Comparison of ENCODE assay signal across 17 cellular contexts in the genomic region with DNA sequence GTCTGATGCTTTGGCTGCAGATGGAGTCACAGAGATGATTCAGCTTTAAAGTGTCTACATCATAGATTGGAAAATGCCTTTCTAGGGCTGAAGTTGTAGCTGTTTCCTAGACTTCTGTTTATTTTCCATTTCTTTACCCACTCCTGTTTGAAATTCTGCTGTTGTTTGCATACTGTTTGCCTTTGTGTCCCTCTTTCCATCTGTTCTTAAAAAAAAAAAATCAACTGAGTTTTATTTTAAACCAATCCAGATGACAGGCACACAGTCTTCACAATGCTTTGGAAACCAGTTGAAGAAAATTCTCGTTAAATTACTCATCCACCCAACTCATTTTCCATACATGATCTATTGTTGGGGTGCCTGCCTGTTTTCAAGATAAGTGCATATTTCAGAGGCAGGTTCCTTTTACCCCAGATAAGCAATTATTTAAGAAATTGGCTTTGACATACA.
A peak's percentile ranks its signal among the peaks of the same experiment; 100 is the strongest.
DNase-seq lines count a peak whose midpoint lies in the region; ATAC-seq, FAIRE-seq and TF ChIP-seq lines count a peak whose summit lies in the region.
"Had no signal": no experiment of that assay in that cellular context is flagged by ENCODE, and none has a peak within 500 bp of the region (broad histone marks: within the 10 kb centered on the region; RNA-seq: fewer than 3 reads in every experiment).

No MANE protein-coding gene starts in this region.

- peaks cover 9% of the 10 kb centered on the region for H3K9me3 Mint-ChIP-seq in activated CD4-positive, alpha-beta T cell treated with anti-CD3 and anti-CD28 coated beads, Interleukin-2, amount 10 ng/mL, durations not matched to agents 24 days and 14 days
- H3K9me3 Mint-ChIP-seq in nephron progenitor cell = peaks cover 10% of the 10 kb centered on the region

- peaks cover 8% of the 10 kb centered on the region for H3K4me1 Mint-ChIP-seq in activated CD4-positive, alpha-beta T cell treated with anti-CD3 and anti-CD28 coated beads, Interleukin-2, amount 10 ng/mL, durations not matched to agents 24 days and 14 days
- H3K4me1 Mint-ChIP-seq in nephron progenitor cell = peaks cover 9% of the 10 kb centered on the region

- H2AFZ ChIP-seq in endothelial cell of umbilical vein (ENCODE audit: low read depth, low read length) = no peak overlapping the region

- no peak for TF ChIP-seq POLR2A in endothelial cell of umbilical vein (IDR thresholded peaks at IDR 0.05; ENCODE audit: low read depth, low read length)

- ATAC-seq in GM21526 (IDR thresholded peaks at IDR 0.05; ENCODE audit: low FRiP score, unreplicated experiment) = no peak
- no peak for ATAC-seq in GM21717 (IDR thresholded peaks at IDR 0.05; ENCODE audit: unreplicated experiment)

- H3K27me3 ChIP-seq in endothelial cell of umbilical vein (ENCODE audit: control insufficient read depth in 2 of 2, insufficient read depth in 2 of 2, low read length in 2 of 2) = no peaks in the 10 kb centered on the region
- H3K27me3 ChIP-seq: tibial nerve had no signal

- DNase-seq in activated CD4-positive, alpha-beta T cell treated with anti-CD3 and anti-CD28 coated beads, Interleukin-2, amount 10 ng/mL, durations not matched to agents 24 days and 14 days = no peak
- no peak for DNase-seq in activated CD4-positive, alpha-beta T cell treated with anti-CD3 and anti-CD28 coated beads, Interleukin-2, amount 50 U/mL, for 4 hours
- peak; percentile 54 for DNase-seq in RPMI7951 (ENCODE audit: low read depth)
- peak; percentile 20 for DNase-seq in endothelial cell of umbilical vein (ENCODE audit: low read depth, low spot score)
- no peak for DNase-seq in nephron progenitor cell
- no peak for DNase-seq in SIG-M5 treated with dmso at 0.1 percent for 504 hours (lab: John Stamatoyannopoulos, UW; ENCODE audit: unreplicated experiment)
- DNase-seq: 8988T, mammary epithelial cell, NCI-H1417, NCI-H446, occipital lobe, OCI-M1 had no signal

- H3K4me2 ChIP-seq in endothelial cell of umbilical vein (ENCODE audit: insufficient read depth, low read length) = no peak overlapping the region

- no peak overlapping the region for H3K4me3 ChIP-seq in endothelial cell of umbilical vein (replicated peaks in 1 of 3; ENCODE audit: insufficient read depth in 1 of 3, low read depth in 1 of 3, low read length in 3 of 3)
- H3K4me3 ChIP-seq: tibial nerve had no signal

- no peak overlapping the region for H3K9ac ChIP-seq in endothelial cell of umbilical vein (replicated peaks; ENCODE audit: extremely low read depth, insufficient read depth, low read length)

- no peak overlapping the region for H3K4me3 Mint-ChIP-seq in activated CD4-positive, alpha-beta T cell treated with anti-CD3 and anti-CD28 coated beads, Interleukin-2, amount 10 ng/mL, durations not matched to agents 24 days and 14 days
- no peak overlapping the region for H3K4me3 Mint-ChIP-seq in nephron progenitor cell
- H3K4me3 Mint-ChIP-seq: brain had no signal

- intact Hi-C loops in activated CD4-positive, alpha-beta T cell treated with anti-CD3 and anti-CD28 coated beads, Interleukin-2, amount 10 ng/mL, durations not matched to agents 24 days and 14 days (cut with micrococcal nuclease) = no loop called here
- intact Hi-C loops in endothelial cell of umbilical vein (cut with micrococcal nuclease) = no loop called here

- H3K27ac ChIP-seq in endothelial cell of umbilical vein (ENCODE audit: insufficient read depth, low read depth, low read length) = no peak overlapping the region
- H3K27ac ChIP-seq: epithelial cell of prostate had no signal

- CTCF ChIA-PET in endothelial cell of umbilical vein (lab: Charles Lee) = no interaction called here

- H3K9me1 ChIP-seq in endothelial cell of umbilical vein (replicated peaks; ENCODE audit: control insufficient read depth, extremely low read depth, insufficient read depth, low read length) = no peaks in the 10 kb centered on the region

- H3K4me1 ChIP-seq in endothelial cell of umbilical vein (ENCODE audit: control insufficient read depth, extremely low read depth, insufficient read depth, low read length) = no peaks in the 10 kb centered on the region

- no TSS peak for BruUV-seq in endothelial cell of umbilical vein (replicated peaks; lab: Mats Ljungman, UMichigan)

- peaks cover 4% of the 10 kb centered on the region for H3K36me3 Mint-ChIP-seq in activated CD4-positive, alpha-beta T cell treated with anti-CD3 and anti-CD28 coated beads, Interleukin-2, amount 10 ng/mL, durations not matched to agents 24 days and 14 days (ENCODE audit: low read depth)
- peaks cover 17% of the 10 kb centered on the region for H3K36me3 Mint-ChIP-seq in nephron progenitor cell (ENCODE audit: low read depth)

- dilution Hi-C loops in endothelial cell of umbilical vein (cut with MboI; ENCODE audit: extremely low pct_ligation_motif_present, low sequenced_read_pairs) = no loop called here

- no peaks in the 10 kb centered on the region for H4K20me1 ChIP-seq in endothelial cell of umbilical vein (replicated peaks; ENCODE audit: control insufficient read depth, extremely low read depth, insufficient read depth, low read length)

- TF ChIP-seq CTCF in endothelial cell of umbilical vein (IDR thresholded peaks at IDR 0.05; ENCODE audit: extremely low read depth in 1 of 2, insufficient read depth in 1 of 2, low read depth in 1 of 2, low read length in 2 of 2) (no peak), nephron progenitor cell (IDR thresholded peaks at IDR 0.05) (no peak)

- H3K79me2 ChIP-seq in endothelial cell of umbilical vein (ENCODE audit: control insufficient read depth, insufficient read depth, low read length) = no peaks in the 10 kb centered on the region

- H3K27ac Mint-ChIP-seq in activated CD4-positive, alpha-beta T cell treated with anti-CD3 and anti-CD28 coated beads, Interleukin-2, amount 10 ng/mL, durations not matched to agents 24 days and 14 days = peak overlapping the region; percentile 25
- H3K27ac Mint-ChIP-seq in nephron progenitor cell = peak overlapping the region; percentile 5
- H3K27ac Mint-ChIP-seq: brain had no signal

- H3K36me3 ChIP-seq in endothelial cell of umbilical vein (ENCODE audit: control insufficient read depth in 2 of 2, extremely low read depth in 1 of 2, insufficient read depth in 2 of 2, low read length in 2 of 2) = no peaks in the 10 kb centered on the region

- no peaks in the 10 kb centered on the region for H3K9me3 ChIP-seq in endothelial cell of umbilical vein (replicated peaks; ENCODE audit: control insufficient read depth, insufficient read depth, low read length)

- no peaks in the 10 kb centered on the region for H3K27me3 Mint-ChIP-seq in activated CD4-positive, alpha-beta T cell treated with anti-CD3 and anti-CD28 coated beads, Interleukin-2, amount 10 ng/mL, durations not matched to agents 24 days and 14 days
- H3K27me3 Mint-ChIP-seq in nephron progenitor cell (ENCODE audit: low read depth, poor library complexity) = peaks cover 6% of the 10 kb centered on the region

- POLR2A ChIA-PET in endothelial cell of umbilical vein (lab: Charles Lee) = no interaction called here

- no peak for FAIRE-seq in endothelial cell of umbilical vein (lab: Jason Lieb, UNC)

TF ChIP-seq in endothelial cell of umbilical vein, 7 proteins besides CTCF, POLR2A, EP300 and RAD21:
- TF ChIP-seq FOS (IDR thresholded peaks at IDR 0.05; ENCODE audit: borderline replicate concordance, insufficient read depth, low read length) (no peak), POLR2AphosphoS5 (IDR thresholded peaks at IDR 0.05; ENCODE audit: insufficient read depth, low read depth, low read length) (no peak), JUN (IDR thresholded peaks at IDR 0.05; ENCODE audit: borderline replicate concordance, insufficient read depth, insufficient read length, low read depth) (no peak), MYC (IDR thresholded peaks at IDR 0.05; ENCODE audit: low read depth, low read length) (no peak), GATA2 (IDR thresholded peaks at IDR 0.05; ENCODE audit: insufficient read depth, insufficient read length, low read depth, low read length) (no peak), EZH2 (IDR thresholded peaks at IDR 0.05; ENCODE audit: borderline replicate concordance, low read depth, low read length, severe bottlenecking) (no peak)
- TF ChIP-seq, protein P1, sequence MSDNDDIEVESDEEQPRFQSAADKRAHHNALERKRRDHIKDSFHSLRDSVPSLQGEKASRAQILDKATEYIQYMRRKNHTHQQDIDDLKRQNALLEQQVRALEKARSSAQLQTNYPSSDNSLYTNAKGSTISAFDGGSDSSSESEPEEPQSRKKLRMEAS (IDR thresholded peaks at IDR 0.05; ENCODE audit: insufficient read depth, insufficient read length) = no peak
TF ChIP-seq in endothelial cell of umbilical vein: peak in this region for 0.

Comparison
In these comparisons a context has a peak if more than half of its experiments do, and no peak if none do; other contexts are left out.
1. DNase-seq: peak in RPMI7951 (single experiment) and endothelial cell of umbilical vein (single experiment); none in activated CD4-positive, alpha-beta T cell treated with anti-CD3 and anti-CD28 coated beads, Interleukin-2, amount 10 ng/mL, durations not matched to agents 24 days and 14 days (single experiment), activated CD4-positive, alpha-beta T cell treated with anti-CD3 and anti-CD28 coated beads, Interleukin-2, amount 50 U/mL, for 4 hours (0 of 2), nephron progenitor cell (single experiment) and SIG-M5 treated with dmso at 0.1 percent for 504 hours (single experiment).